In genomic region chr13:40456397-40456958, GRCh38 we compare ENCODE assay signal across 23 cellular contexts.
A peak's percentile ranks its signal among the peaks of the same experiment; 100 is the strongest.
DNase-seq lines count a peak whose midpoint lies in the region; ATAC-seq and TF ChIP-seq lines count a peak whose summit lies in the region.
"Had no signal": no experiment of that assay in that cellular context is flagged by ENCODE, and none has a peak within 500 bp of the region (broad histone marks: within the 10 kb centered on the region; RNA-seq: fewer than 3 reads in every experiment).

No MANE protein-coding gene starts in this region.

- H3K4me3 Mint-ChIP-seq in stimulated activated naive B cell treated with anti-CD40 and anti-IgM and Interleukin-4, amounts not matched to agents 10 μg/mL and 1 μg/mL and 100 μg/mL, for 72 hours: no peak overlapping the region
- H3K4me3 Mint-ChIP-seq: brain, mesothelial cell of epicardium, T-helper 17 cell had no signal

- no peaks in the 10 kb centered on the region; the same call in 1 of the 2 replicates for H3K36me3 ChIP-seq in OCI-LY7 (ENCODE audit: insufficient read depth, low read length)
- H3K36me3 ChIP-seq in colonic mucosa: no peaks in the 10 kb centered on the region
- H3K36me3 ChIP-seq: BLaER1 treated with 17β-estradiol and CSF1 and Interleukin-3, amounts not matched to agents 10 nM and 100 nM; right lobe of liver had no signal

- intact Hi-C loops in OCI-LY7 (cut with micrococcal nuclease; ENCODE audit: unreplicated experiment): no loop called here
- intact Hi-C loops in colonic mucosa (cut with DNase I): no loop called here

- ATAC-seq in stimulated activated naive B cell treated with anti-CD40 and anti-IgM and Interleukin-4, amounts not matched to agents 10 μg/mL and 1 μg/mL and 100 μg/mL, for 72 hours (replicated peaks): peak in 1 of 2 donors; percentile 23
- ATAC-seq: left ventricle myocardium superior, T-helper 17 cell had no signal

- peak; percentile 44 for DNase-seq in activated CD8-positive, alpha-beta memory T cell treated with anti-CD3 and anti-CD28 coated beads for 24 hours
- no peak for DNase-seq in activated CD8-positive, alpha-beta memory T cell treated with anti-CD3 and anti-CD28 coated beads, Interleukin-2, amount 50 U/mL, for 4 hours
- DNase-seq in NCI-H2107 treated with DMSO at 0.1 percent for 48 hours (lab: John Stamatoyannopoulos, UW; ENCODE audit: unreplicated experiment) (peak; percentile 89), OCI-LY7 (ENCODE audit: low spot score) (no peak), colonic mucosa (no peak), H4 (ENCODE audit: low spot score) (no peak), G401 (ENCODE audit: low spot score) (no peak)
- no peak for DNase-seq in stimulated activated naive B cell treated with anti-CD40 and anti-IgM and Interleukin-4, amounts not matched to agents 10 μg/mL and 1 μg/mL and 100 μg/mL, for 72 hours
- DNase-seq: activated CD4-positive, alpha-beta T cell treated with anti-CD3 and anti-CD28 coated beads for 4 hours; Calu3; effector memory CD4-positive, alpha-beta T cell; foreskin melanocyte; GDM1; left ventricle myocardium superior; MV-4-11; posterior cingulate gyrus; right lobe of liver; RPMI8226; T-helper 17 cell had no signal

- no peaks in the 10 kb centered on the region for H4K20me1 ChIP-seq in OCI-LY7 (ENCODE audit: insufficient read depth, low read length)
- H4K20me1 ChIP-seq: BLaER1 treated with 17β-estradiol and CSF1 and Interleukin-3, amounts not matched to agents 10 nM and 100 nM had no signal

- H3K4me2 ChIP-seq in OCI-LY7 (ENCODE audit: low read length): 0 out of 2 replicates have a peak overlapping the region, but pooled peaks have one; percentile 9

- peaks cover 0 to 4% of the 10 kb centered on the region in 2 donors for H3K9me3 Mint-ChIP-seq in stimulated activated naive B cell treated with anti-CD40 and anti-IgM and Interleukin-4, amounts not matched to agents 10 μg/mL and 1 μg/mL and 100 μg/mL, for 72 hours

- no peaks in the 10 kb centered on the region for H3K79me2 ChIP-seq in OCI-LY7 (ENCODE audit: insufficient read depth, low read depth, low read length)

- POLR2A ChIA-PET in OCI-LY7 (lab: Charles Lee): interaction anchor here (0.6 to 2.8 kb wide), 9 partner anchors 11 to 206 kb away, joined by 3 to 13 read pairs (median 3); no protein-coding TSS in a partner anchor

- no peaks in the 10 kb centered on the region for H3K27me3 Mint-ChIP-seq in stimulated activated naive B cell treated with anti-CD40 and anti-IgM and Interleukin-4, amounts not matched to agents 10 μg/mL and 1 μg/mL and 100 μg/mL, for 72 hours
- H3K27me3 Mint-ChIP-seq: T-helper 17 cell had no signal

- H3K27ac ChIP-seq in OCI-LY7 (ENCODE audit: low read depth, low read length, poor library complexity, severe bottlenecking) (no peak overlapping the region), colonic mucosa (no peak overlapping the region)
- H3K27ac ChIP-seq: BLaER1 treated with 17β-estradiol and CSF1 and Interleukin-3, amounts not matched to agents 10 nM and 100 nM; right lobe of liver; SK-N-MC had no signal

- TF ChIP-seq CTCF in OCI-LY7 (conservative IDR thresholded peaks at IDR 0.05; ENCODE audit: low read length) (no peak), colonic mucosa (IDR thresholded peaks at IDR 0.05) (no peak)

- no peaks in the 10 kb centered on the region for H3K36me3 Mint-ChIP-seq in stimulated activated naive B cell treated with anti-CD40 and anti-IgM and Interleukin-4, amounts not matched to agents 10 μg/mL and 1 μg/mL and 100 μg/mL, for 72 hours
- H3K36me3 Mint-ChIP-seq: brain had no signal

- H3K4me3 ChIP-seq in OCI-LY7 (ENCODE audit: low read depth, low read length, poor library complexity, severe bottlenecking): no peak overlapping the region
- no peak overlapping the region for H3K4me3 ChIP-seq in colonic mucosa
- H3K4me3 ChIP-seq: BLaER1 treated with 17β-estradiol and CSF1 and Interleukin-3, amounts not matched to agents 10 nM and 100 nM; right lobe of liver; SK-N-MC had no signal

- no peak overlapping the region for H3K9ac ChIP-seq in colonic mucosa (ENCODE audit: low read depth in 2 of 2, low read length in 2 of 2)
- H3K9ac ChIP-seq: BLaER1 treated with 17β-estradiol and CSF1 and Interleukin-3, amounts not matched to agents 10 nM and 100 nM had no signal

- no peaks in the 10 kb centered on the region for H3K9me2 ChIP-seq in OCI-LY7 (ENCODE audit: insufficient read depth, low read length)

- peaks cover 32 to 34% of the 10 kb centered on the region in 2 donors for H3K4me1 Mint-ChIP-seq in stimulated activated naive B cell treated with anti-CD40 and anti-IgM and Interleukin-4, amounts not matched to agents 10 μg/mL and 1 μg/mL and 100 μg/mL, for 72 hours

- no peaks in the 10 kb centered on the region for H3K9me3 ChIP-seq in OCI-LY7 (ENCODE audit: low read length)
- H3K9me3 ChIP-seq in colonic mucosa: no peaks in the 10 kb centered on the region
- H3K9me3 ChIP-seq: right lobe of liver had no signal

- peaks cover 34% of the 10 kb centered on the region for H3K4me1 ChIP-seq in OCI-LY7 (ENCODE audit: insufficient read depth, low read length, poor library complexity, severe bottlenecking)
- no peaks in the 10 kb centered on the region for H3K4me1 ChIP-seq in colonic mucosa

- no TSS peak for BruUV-seq in OCI-LY7 (replicated peaks; lab: Mats Ljungman, UMichigan)

- H2AFZ ChIP-seq in OCI-LY7 (ENCODE audit: low read length): no peak overlapping the region; the same call in 1 of the 2 replicates

- CTCF ChIA-PET in OCI-LY7 (lab: Charles Lee; ENCODE audit: unreplicated experiment): interaction anchor here (0.6 kb wide), 1 partner anchor 20 kb away, joined by 3 read pairs; no protein-coding TSS in a partner anchor

- peak overlapping the region; percentile 3 for H3K27ac Mint-ChIP-seq in stimulated activated naive B cell treated with anti-CD40 and anti-IgM and Interleukin-4, amounts not matched to agents 10 μg/mL and 1 μg/mL and 100 μg/mL, for 72 hours
- H3K27ac Mint-ChIP-seq: mesothelial cell of epicardium, T-helper 17 cell had no signal

- H3K27me3 ChIP-seq in colonic mucosa: no peaks in the 10 kb centered on the region
- H3K27me3 ChIP-seq: BLaER1 treated with 17β-estradiol and CSF1 and Interleukin-3, amounts not matched to agents 10 nM and 100 nM; right lobe of liver had no signal

- in situ Hi-C loops in G401 (cut with HindIII; ENCODE audit: low sequenced_read_pairs): no loop called here

Comparison
In these comparisons a context has a peak if more than half of its experiments do, and no peak if none do; other contexts are left out.
1. DNase-seq: peak in activated CD8-positive, alpha-beta memory T cell treated with anti-CD3 and anti-CD28 coated beads for 24 hours (single experiment) and NCI-H2107 treated with DMSO at 0.1 percent for 48 hours (single experiment); none in activated CD8-positive, alpha-beta memory T cell treated with anti-CD3 and anti-CD28 coated beads, Interleukin-2, amount 50 U/mL, for 4 hours (single experiment), OCI-LY7 (single experiment), stimulated activated naive B cell treated with anti-CD40 and anti-IgM and Interleukin-4, amounts not matched to agents 10 μg/mL and 1 μg/mL and 100 μg/mL, for 72 hours (single experiment), colonic mucosa (single experiment), H4 (single experiment) and G401 (single experiment).